In genomic region chr7:17133977-17134376, GRCh38 we compare ENCODE assay signal across 24 cellular contexts.
"Had no signal": no experiment of that assay in that cellular context is flagged by ENCODE, and none has a peak within 500 bp of the region (broad histone marks: within the 10 kb centered on the region; RNA-seq: fewer than 3 reads in every experiment).

No MANE protein-coding gene starts in this region.

- FAIRE-seq: colon had no signal

- H3K36me3 Mint-ChIP-seq: activated naive CD8-positive, alpha-beta T cell had no signal

- H3K4me3 ChIP-seq: adrenal gland, MG63, Peyer's patch, SJCRH30 had no signal

- ATAC-seq: activated CD8-positive, alpha-beta T cell treated with anti-CD3 and anti-CD28 coated beads for 36 hours had no signal

- H3K27ac ChIP-seq: adrenal gland, Peyer's patch, RWPE1, SJCRH30, WERI-Rb-1 had no signal

- H3K4me1 ChIP-seq: adrenal gland, Peyer's patch had no signal

- H3K27me3 Mint-ChIP-seq: activated CD8-positive, alpha-beta T cell treated with anti-CD3 and anti-CD28 coated beads for 36 hours; activated naive CD8-positive, alpha-beta T cell had no signal

- H3K4me3 Mint-ChIP-seq: activated CD8-positive, alpha-beta T cell treated with anti-CD3 and anti-CD28 coated beads for 36 hours; activated naive CD4-positive, alpha-beta T cell treated with anti-CD3 and anti-CD28 coated beads for 36 hours; activated naive CD8-positive, alpha-beta T cell had no signal

- H3K9me3 ChIP-seq: adrenal gland, MG63, Peyer's patch, SJCRH30, SK-N-SH had no signal

- H3K36me3 ChIP-seq: adrenal gland, MG63, Peyer's patch, SJCRH30, WERI-Rb-1 had no signal

- H3K9me3 Mint-ChIP-seq: activated CD8-positive, alpha-beta T cell treated with anti-CD3 and anti-CD28 coated beads for 36 hours; activated naive CD4-positive, alpha-beta T cell treated with anti-CD3 and anti-CD28 coated beads for 36 hours; activated T-helper 1 cell treated with anti-CD3 and anti-CD28 coated beads, Interleukin-12 subunit alpha, Interleukin-12 subunit beta, Interleukin-2, Interleukin-4 antibody, amounts not matched to agents 30 ng/mL and 10 ng/mL and 1 ng/mL, durations not matched to agents 14 hours and 24 hours and 36 hours had no signal

- H3K9ac ChIP-seq: SK-N-SH had no signal

- DNase-seq: activated CD4-positive, alpha-beta T cell treated with anti-CD3 and anti-CD28 coated beads for 48 hours; activated CD8-positive, alpha-beta memory T cell treated with anti-CD3 and anti-CD28 coated beads, Interleukin-2, amount 50 U/mL, for 4 hours; activated CD8-positive, alpha-beta T cell treated with anti-CD3 and anti-CD28 coated beads for 36 hours; activated gamma-delta T cell; activated naive CD4-positive, alpha-beta T cell treated with anti-CD3 and anti-CD28 coated beads for 36 hours; adrenal gland; anterior cingulate cortex; cerebellar nuclear complex; MG63; NCI-H1105; NCI-H1436 treated with DMSO at 0.1 percent for 48 hours; NCI-H187; NCI-H2081; NCI-H510A treated with DMSO at 0.1 percent for 48 hours; NCI-H69; Peyer's patch; Right ventricle myocardium superior; SJCRH30; SK-N-SH; WERI-Rb-1 had no signal

- H3K27ac Mint-ChIP-seq: activated naive CD8-positive, alpha-beta T cell had no signal

- H3K27me3 ChIP-seq: adrenal gland, MG63, Peyer's patch, SJCRH30 had no signal

- H3K4me2 ChIP-seq: SK-N-SH had no signal
